Comparison of ENCODE assay signal across 36 cellular contexts in the genomic region with DNA sequence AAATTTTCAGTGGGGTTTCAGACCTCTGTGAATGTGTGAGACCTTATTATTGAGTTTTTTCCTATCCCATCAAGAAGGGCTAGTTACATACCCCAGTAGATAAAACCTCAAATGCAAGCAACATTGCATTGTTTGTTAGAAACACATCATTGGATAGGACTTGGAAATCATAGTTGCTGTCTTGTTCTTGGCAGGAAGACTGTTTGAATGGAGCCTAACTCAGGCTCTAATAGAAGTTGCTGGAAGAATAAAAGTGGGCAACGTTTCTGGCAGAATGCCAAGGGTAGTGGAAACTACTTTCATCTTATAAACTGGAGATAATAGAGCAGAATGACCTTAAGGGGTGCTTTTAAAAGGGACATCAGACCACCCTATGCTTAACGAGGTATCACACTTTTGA. TPM values are rescaled to one million over a fixed set of nuclear protein-coding genes. Genes with fewer than 3 reads are reported as not detected.
A peak's percentile ranks its signal among the peaks of the same experiment; 100 is the strongest.
DNase-seq lines count a peak whose midpoint lies in the region; ATAC-seq, FAIRE-seq and TF ChIP-seq lines count a peak whose summit lies in the region.
"Had no signal": no experiment of that assay in that cellular context is flagged by ENCODE, and none has a peak within 500 bp of the region (broad histone marks: within the 10 kb centered on the region; RNA-seq: fewer than 3 reads in every experiment).

No MANE protein-coding gene starts in this region.

- no peak for FAIRE-seq in K562 (lab: Jason Lieb, UNC)
- FAIRE-seq: small intestine, urothelium cell line had no signal

- CTCF ChIA-PET in K562 (lab: Yijun Ruan, JAX; ENCODE audit: low intra/inter-chr PET ratio), result no interaction called here
- CTCF ChIA-PET in activated CD8-positive, alpha-beta memory T cell treated with anti-CD3 and anti-CD28 coated beads, Interleukin-2, amount 10 ng/mL, durations not matched to agents 7 days and 5 days (lab: Charles Lee), result no interaction called here

- BruUV-seq in K562 (replicated peaks; lab: Mats Ljungman, UMichigan), result no TSS peak

- in situ Hi-C loops in K562 (cut with MboI), result no loop called here

- intact Hi-C loops in K562 (cut with micrococcal nuclease) (no loop called here), thyroid gland (cut with DNase I) (no loop called here)

- DNase-seq in DMS 273 (lab: John Stamatoyannopoulos, UW; ENCODE audit: unreplicated experiment) (peak; percentile 5), DMS 273 treated with DMSO at 0.1 percent for 48 hours (lab: John Stamatoyannopoulos, UW) (no peak), RPMI7951 (ENCODE audit: low read depth) (peak; percentile 26), K562 (ENCODE audit: extremely low read depth in 1 of 4, low spot score in 3 of 4) (no peak), thyroid gland (no peak), GM19240 (ENCODE audit: insufficient read length, low spot score) (no peak)
- no peak for DNase-seq in activated CD8-positive, alpha-beta memory T cell treated with anti-CD3 and anti-CD28 coated beads, Interleukin-2, amount 10 ng/mL, durations not matched to agents 7 days and 5 days
- DNase-seq: activated CD4-positive, alpha-beta T cell treated with anti-CD3 and anti-CD28 coated beads, Interleukin-2, amount 50 U/mL, for 48 hours; activated CD4-positive, CD25-positive, alpha-beta regulatory T cell treated with anti-CD3 and anti-CD28 coated beads, Interleukin-2, amount 50 U/mL, for 72 hours; activated naive CD4-positive, alpha-beta T cell; activated naive CD8-positive, alpha-beta T cell treated with anti-CD3 and anti-CD28 coated beads, Interleukin-2, amount 50 U/mL, for 24 hours; activated T-cell treated with anti-CD3 and anti-CD28 coated beads, Interleukin-2, amount 50 U/mL, for 72 hours; body of pancreas; Caco-2; cerebellar nuclear complex; dermis blood vessel endothelial cell; DND-41; endodermal cell; esophagus squamous epithelium; gastrocnemius medialis; KBM-7; MM.1S; NCI-H2029; NCI-H748 treated with DMSO at 0.1 percent for 48 hours; ovary; small intestine; stimulated activated naive CD4-positive, alpha-beta T cell had no signal

- no peaks in the 10 kb centered on the region for H3K79me2 ChIP-seq in K562 (ENCODE audit: control insufficient read depth, insufficient read depth, low read length)

- H3K27ac ChIP-seq in K562 (ENCODE audit: extremely low read depth, low read depth, low read length) (no peak overlapping the region), thyroid gland (no peak overlapping the region)
- H3K27ac ChIP-seq: 22Rv1, body of pancreas, esophagus squamous epithelium, gastrocnemius medialis, ovary, RWPE1, SK-N-MC, suprapubic skin had no signal

- H3K9ac ChIP-seq in K562 (ENCODE audit: insufficient read depth in 1 of 2, low read depth in 2 of 2, low read length in 2 of 2) (no peak overlapping the region), skeletal muscle satellite cell (ENCODE audit: low read depth, low read length) (no peak overlapping the region)

- POLR2A ChIA-PET in K562 (lab: Yijun Ruan, JAX), result no interaction called here

- no peaks in the 10 kb centered on the region for H3K9me3 ChIP-seq in K562 (replicated peaks; ENCODE audit: control insufficient read depth, insufficient read depth, low read depth, low read length)
- no peaks in the 10 kb centered on the region for H3K9me3 ChIP-seq in skeletal muscle satellite cell (replicated peaks; ENCODE audit: low read length)
- no peaks in the 10 kb centered on the region for H3K9me3 ChIP-seq in thyroid gland
- H3K9me3 ChIP-seq: body of pancreas, Caco-2, esophagus squamous epithelium, gastrocnemius medialis, ovary, suprapubic skin had no signal

- no peak overlapping the region for H3K4me3 ChIP-seq in K562
- H3K4me3 ChIP-seq in skeletal muscle satellite cell (ENCODE audit: low read length), result no peak overlapping the region
- no peak overlapping the region for H3K4me3 ChIP-seq in thyroid gland (replicated peaks in 1 of 3)
- H3K4me3 ChIP-seq: body of pancreas, esophagus squamous epithelium, gastrocnemius medialis, ovary, SK-N-MC, suprapubic skin had no signal

- ATAC-seq in K562, result no peak
- ATAC-seq in activated CD8-positive, alpha-beta memory T cell treated with anti-CD3 and anti-CD28 coated beads, Interleukin-2, amount 10 ng/mL, durations not matched to agents 7 days and 5 days, result no peak
- ATAC-seq: activated naive CD8-positive, alpha-beta T cell treated with anti-CD3 and anti-CD28 coated beads, Interleukin-2, amount 50 U/mL, for 24 hours; activated T-cell treated with anti-CD3 and anti-CD28 coated beads, Interleukin-2, amount 50 U/mL, for 72 hours; body of pancreas; gastrocnemius medialis had no signal

- no peaks in the 10 kb centered on the region for H3K36me3 Mint-ChIP-seq in activated CD8-positive, alpha-beta memory T cell treated with anti-CD3 and anti-CD28 coated beads, Interleukin-2, amount 10 ng/mL, durations not matched to agents 7 days and 5 days
- H3K36me3 Mint-ChIP-seq: CD14-positive monocyte, memory B cell had no signal

- H3K4me2 ChIP-seq in K562 (ENCODE audit: insufficient read depth, low read length), result no peak overlapping the region
- peak overlapping the region; percentile 36 for H3K4me2 ChIP-seq in skeletal muscle satellite cell (ENCODE audit: low read length)

- TF ChIP-seq CTCF in K562 (IDR thresholded peaks at IDR 0.05 in 2 of 3, conservative IDR thresholded peaks at IDR 0.05 in 1 of 3; ENCODE audit: insufficient read depth in 2 of 3, low read depth in 1 of 3, low read length in 3 of 3) (no peak), thyroid gland (IDR thresholded peaks at IDR 0.05) (no peak)

- H3K9me1 ChIP-seq in K562 (ENCODE audit: control insufficient read depth, insufficient read depth, low read length), result no peaks in the 10 kb centered on the region

- TF ChIP-seq EP300 in K562 (IDR thresholded peaks at IDR 0.05; ENCODE audit: low read length), result no peak

- peaks cover 52% of the 10 kb centered on the region for H3K27me3 Mint-ChIP-seq in activated CD8-positive, alpha-beta memory T cell treated with anti-CD3 and anti-CD28 coated beads, Interleukin-2, amount 10 ng/mL, durations not matched to agents 7 days and 5 days

- TF ChIP-seq POLR2A in K562 (conservative IDR thresholded peaks at IDR 0.05) (no peak), thyroid gland (IDR thresholded peaks at IDR 0.05) (no peak)

- WGBS in K562 (ENCODE audit: insufficient coverage, low coverage, missing lambda C conversion rate), result 5% methylated on average over 2 of the region's 2 CpGs
- WGBS in thyroid gland, 2 donors, result 43 to 49% methylated on average over 2 of the region's 2 CpGs

- no peak overlapping the region for H2AFZ ChIP-seq in K562 (ENCODE audit: low read depth, low read length)

- H3K36me3 ChIP-seq in K562 (ENCODE audit: control insufficient read depth, insufficient read depth, low read length), result no peaks in the 10 kb centered on the region
- no peaks in the 10 kb centered on the region for H3K36me3 ChIP-seq in skeletal muscle satellite cell (ENCODE audit: insufficient read depth, low read length)
- no peaks in the 10 kb centered on the region for H3K36me3 ChIP-seq in thyroid gland
- H3K36me3 ChIP-seq: esophagus squamous epithelium, gastrocnemius medialis, ovary, suprapubic skin had no signal

- H4K20me1 ChIP-seq in K562 (replicated peaks; ENCODE audit: control insufficient read depth, insufficient read depth, low read length), result no peaks in the 10 kb centered on the region

- no peaks in the 10 kb centered on the region for H3K9me3 Mint-ChIP-seq in activated CD8-positive, alpha-beta memory T cell treated with anti-CD3 and anti-CD28 coated beads, Interleukin-2, amount 10 ng/mL, durations not matched to agents 7 days and 5 days (ENCODE audit: low read depth)
- H3K9me3 Mint-ChIP-seq: activated naive CD8-positive, alpha-beta T cell treated with anti-CD3 and anti-CD28 coated beads, Interleukin-2, amount 50 U/mL, for 24 hours; activated T-cell treated with anti-CD3 and anti-CD28 coated beads, Interleukin-2, amount 50 U/mL, for 72 hours; endodermal cell; memory B cell; T-helper 1 cell treated with Interleukin-12 subunit alpha and Interleukin-12 subunit beta and Interleukin-4 antibody, amounts not matched to agents 30 μg/mL and 1 μg/mL, for 36 hours had no signal

- H3K4me1 Mint-ChIP-seq in activated CD8-positive, alpha-beta memory T cell treated with anti-CD3 and anti-CD28 coated beads, Interleukin-2, amount 10 ng/mL, durations not matched to agents 7 days and 5 days, result no peaks in the 10 kb centered on the region
- H3K4me1 Mint-ChIP-seq: activated naive CD8-positive, alpha-beta T cell treated with anti-CD3 and anti-CD28 coated beads, Interleukin-2, amount 50 U/mL, for 24 hours; CD14-positive monocyte; endodermal cell; memory B cell had no signal

- TF ChIP-seq RAD21 in K562 (CRISPR knock-in tag; conservative IDR thresholded peaks at IDR 0.05 in 1 of 2, IDR thresholded peaks at IDR 0.05 in 1 of 2), result no peak

- H3K4me1 ChIP-seq in K562 (replicated peaks in 1 of 2; ENCODE audit: control insufficient read depth in 2 of 2, insufficient read depth in 2 of 2, low read length in 2 of 2) (no peaks in the 10 kb centered on the region; a peak in 1 of 5 replicates), skeletal muscle satellite cell (ENCODE audit: control insufficient read depth, insufficient read depth, low read length) (peaks cover 24% of the 10 kb centered on the region), thyroid gland (no peaks in the 10 kb centered on the region)
- H3K4me1 ChIP-seq: body of pancreas, Caco-2, gastrocnemius medialis, suprapubic skin had no signal

- no peak overlapping the region for H3K4me3 Mint-ChIP-seq in activated CD8-positive, alpha-beta memory T cell treated with anti-CD3 and anti-CD28 coated beads, Interleukin-2, amount 10 ng/mL, durations not matched to agents 7 days and 5 days
- H3K4me3 Mint-ChIP-seq: activated naive CD8-positive, alpha-beta T cell treated with anti-CD3 and anti-CD28 coated beads, Interleukin-2, amount 50 U/mL, for 24 hours; activated T-cell treated with anti-CD3 and anti-CD28 coated beads, Interleukin-2, amount 50 U/mL, for 72 hours; CD14-positive monocyte; endodermal cell; memory B cell; T-helper 1 cell treated with Interleukin-12 subunit alpha and Interleukin-12 subunit beta and Interleukin-4 antibody, amounts not matched to agents 30 μg/mL and 1 μg/mL, for 36 hours had no signal

- H3K27ac Mint-ChIP-seq in activated CD8-positive, alpha-beta memory T cell treated with anti-CD3 and anti-CD28 coated beads, Interleukin-2, amount 10 ng/mL, durations not matched to agents 7 days and 5 days, result no peak overlapping the region
- H3K27ac Mint-ChIP-seq: activated naive CD8-positive, alpha-beta T cell treated with anti-CD3 and anti-CD28 coated beads, Interleukin-2, amount 50 U/mL, for 24 hours; activated T-cell treated with anti-CD3 and anti-CD28 coated beads, Interleukin-2, amount 50 U/mL, for 72 hours; CD14-positive monocyte; endodermal cell; memory B cell; T-helper 1 cell treated with Interleukin-12 subunit alpha and Interleukin-12 subunit beta and Interleukin-4 antibody, amounts not matched to agents 30 μg/mL and 1 μg/mL, for 36 hours had no signal

- H3K27me3 ChIP-seq in K562 (ENCODE audit: control insufficient read depth in 2 of 2, insufficient read depth in 2 of 2, low read length in 2 of 2), result no peaks in the 10 kb centered on the region; a peak in 1 of 5 replicates
- H3K27me3 ChIP-seq in skeletal muscle satellite cell (ENCODE audit: control insufficient read depth, insufficient read depth, low read length), result no peaks in the 10 kb centered on the region
- H3K27me3 ChIP-seq in thyroid gland, result peaks cover 5% of the 10 kb centered on the region
- H3K27me3 ChIP-seq: body of pancreas, ovary, suprapubic skin had no signal

RNA-seq across cellular contexts. Expression of gene PTHLH, which starts 9.8 kb away (rescaled TPM):
- total RNA-seq in RPMI7951 (2014; rRNA removed; shearing (Covaris generic)), result 0.84 and 0.88 TPM in 2 replicates
- 2.9 and 3.2 TPM in 2 replicates for total RNA-seq in K562 (2011; cell fraction: chromatin; rRNA removed; ENCODE audit: low replicate concordance)
- total RNA-seq in K562 (2011; cell fraction: nucleolus; rRNA removed), result 1.6 and 4.0 TPM in 2 replicates
- 2.7 and 3.4 TPM in 2 replicates for total RNA-seq in K562 (2011; cell fraction: nucleoplasm; rRNA removed)
- total RNA-seq in K562 (2014; rRNA removed), result 0.91 and 1.2 TPM in 2 replicates
- total RNA-seq in K562 (2014; rRNA removed; fragmentation: Illumina TruSeq; extraction: Trizol), result 0.40 and 0.54 TPM in 2 replicates
- 0.23 and 0.51 TPM in 2 replicates for total RNA-seq in K562 (2015; rRNA removed; fragmentation: Illumina TruSeq; extraction: Trizol)
- 0.78 and 0.98 TPM in 2 replicates for total RNA-seq in K562 (2021)
- 1.1 and 2.5 TPM in 2 replicates for polyA plus RNA-seq in K562 (2011; rRNA removed)
- 1.7 and 5.0 TPM in 2 replicates for polyA plus RNA-seq in K562 (2011; cell fraction: cytosol; rRNA removed)
- 1.7 and 2.2 TPM in 2 replicates for polyA plus RNA-seq in K562 (2011; cell fraction: nucleus; rRNA removed)
- 1.2 and 1.4 TPM in 2 replicates for polyA plus RNA-seq in K562 (2012)
- 0.68 and 0.85 TPM in 2 replicates for polyA plus RNA-seq in K562 (2014; fragmentation: Illumina TruSeq; extraction: Trizol)
- polyA plus RNA-seq in K562 (2014; fragmentation: Nextera tagmentation; extraction: Ambion mirVana), result under 1 TPM; 0.14 TPM
- polyA plus RNA-seq in K562 (2014; rRNA removed), result 0.74 and 1.2 TPM in 2 replicates
- 0.60 and 2.7 TPM in 2 replicates for polyA minus RNA-seq in K562 (2011; rRNA and poly(A)+ RNA removed)
- polyA minus RNA-seq in K562 (2011; cell fraction: cytosol; rRNA and poly(A)+ RNA removed), result not detected in 2 replicates
- 2.0 and 2.6 TPM in 2 replicates for polyA minus RNA-seq in K562 (2011; cell fraction: nucleus; rRNA and poly(A)+ RNA removed)
- total RNA-seq in skeletal muscle satellite cell (2012; rRNA removed), result under 0.01 TPM in 1 of 2 replicates, not detected in the other
- under 1 TPM in 1 of 2 experiments, not detected in 1; 0.35 TPM for total RNA-seq in activated CD8-positive, alpha-beta memory T cell treated with anti-CD3 and anti-CD28 coated beads, Interleukin-2, amount 10 ng/mL, durations not matched to agents 7 days and 5 days
- 1 to 10 TPM in 3 of 4 donors, not detected in 1; 1.6 to 3.0 (median 2.1) TPM for total RNA-seq in thyroid gland
- total RNA-seq: activated T-cell treated with anti-CD3 and anti-CD28 coated beads, Interleukin-2, amount 50 U/mL, for 72 hours; Caco-2; dermis blood vessel endothelial cell; endodermal cell had no signal
- polyA plus RNA-seq: CD14-positive monocyte had no signal

Comparison
In these comparisons a context has a peak if more than half of its experiments do, and no peak if none do; other contexts are left out.
1. DNase-seq: peak in DMS 273 (single experiment) and RPMI7951 (single experiment); none in DMS 273 treated with DMSO at 0.1 percent for 48 hours (single experiment), K562 (0 of 4), activated CD8-positive, alpha-beta memory T cell treated with anti-CD3 and anti-CD28 coated beads, Interleukin-2, amount 10 ng/mL, durations not matched to agents 7 days and 5 days (single experiment), thyroid gland (0 of 2) and GM19240 (single experiment).